16 cellular contexts compared by ENCODE assay signal in the genomic region with DNA sequence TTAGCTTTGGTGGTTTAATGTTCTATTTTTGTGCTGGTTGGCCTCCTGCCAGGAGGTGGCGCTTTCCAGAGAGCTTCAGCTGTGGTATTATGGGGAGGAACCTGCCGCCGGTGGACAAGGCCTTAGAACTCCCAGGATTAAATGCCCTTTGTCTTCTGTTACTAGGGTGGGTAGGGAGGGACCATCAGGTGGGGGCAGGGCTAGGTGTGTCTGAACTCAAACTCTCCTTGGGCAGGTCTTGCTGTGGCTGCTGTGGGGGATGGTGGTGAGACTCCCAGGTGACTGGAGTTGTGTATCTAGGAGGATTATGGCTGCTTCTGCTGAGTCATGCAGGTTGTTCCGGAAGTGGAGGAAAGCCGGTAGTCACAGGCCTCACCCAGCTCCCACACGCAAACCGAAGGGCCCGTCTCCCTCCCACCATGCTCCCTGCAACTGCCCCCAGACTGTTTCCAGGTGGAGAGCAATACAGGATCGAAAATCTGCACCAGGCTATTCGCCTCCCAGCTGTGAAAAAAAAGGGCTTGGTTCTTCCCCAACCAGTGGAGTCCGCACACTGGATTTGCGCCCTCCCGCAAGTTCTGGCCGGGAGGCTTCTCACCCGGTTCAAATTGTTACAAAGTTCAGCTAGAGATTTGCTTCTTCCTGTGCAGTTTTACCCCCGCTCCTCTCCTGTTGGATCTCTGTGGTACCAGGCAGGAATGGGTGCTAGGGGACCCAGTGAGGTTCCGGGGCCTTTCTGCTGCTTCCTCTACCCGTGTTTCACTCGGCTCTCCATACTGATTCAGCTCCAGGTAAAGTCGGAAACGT.
DNase-seq lines count a peak whose midpoint lies in the region; ATAC-seq and TF ChIP-seq lines count a peak whose summit lies in the region.
"Had no signal": no experiment of that assay in that cellular context is flagged by ENCODE, and none has a peak within 500 bp of the region (broad histone marks: within the 10 kb centered on the region; RNA-seq: fewer than 3 reads in every experiment).

No MANE protein-coding gene starts in this region.

- no peaks in the 10 kb centered on the region for H3K4me1 ChIP-seq in mammary epithelial cell (ENCODE audit: insufficient read depth, low read length)
- H3K4me1 ChIP-seq in vagina = no peaks in the 10 kb centered on the region
- H3K4me1 ChIP-seq: breast epithelium had no signal

- 95% methylated on average over 19 of the region's 21 CpGs for WGBS in mammary epithelial cell (ENCODE audit: low coverage, missing lambda C conversion rate)

- CTCF ChIA-PET in MCF 10A (lab: Yijun Ruan, JAX) (interaction anchor here (0.6 to 1.5 kb wide), 8 partner anchors 9 to 704 kb away, joined by 3 to 4 read pairs (median 3); no protein-coding TSS in a partner anchor), mammary epithelial cell (lab: Charles Lee; ENCODE audit: low non-redundant PET) (no interaction called here)

- peak; percentile 14 for DNase-seq in MCF 10A (ENCODE audit: unreplicated experiment)
- DNase-seq in mammary epithelial cell = no peak
- DNase-seq in HT-29 (ENCODE audit: low spot score) = peak; percentile 15
- DNase-seq in SHP77 (lab: John Stamatoyannopoulos, UW) = peak; percentile 55 to 66
- no peak for DNase-seq in progenitor cell of endocrine pancreas (ENCODE audit: low spot score, unreplicated experiment)
- no peak for DNase-seq in vagina (ENCODE audit: extremely low spot score in 2 of 2)
- DNase-seq: activated naive CD8-positive, alpha-beta T cell treated with anti-CD3 and anti-CD28 coated beads for 36 hours; activated T-cell treated with anti-CD3 and anti-CD28 coated beads, Interleukin-2, amount 50 U/mL, for 24 hours; Calu3; dorsolateral prefrontal cortex; H7; NCI-H1092; NCI-H446 treated with DMSO at 0.1 percent for 48 hours had no signal

- no peak overlapping the region for H3K27ac ChIP-seq in mammary epithelial cell (ENCODE audit: insufficient read depth, low read depth, low read length)
- H3K27ac ChIP-seq in vagina = no peak overlapping the region
- H3K27ac ChIP-seq: breast epithelium, dorsolateral prefrontal cortex had no signal

- TF ChIP-seq CTCF in MCF 10A (IDR thresholded peaks at IDR 0.05; ENCODE audit: unreplicated experiment) (no peak), mammary epithelial cell (conservative IDR thresholded peaks at IDR 0.05 in 1 of 2, IDR thresholded peaks at IDR 0.05 in 1 of 2; ENCODE audit: extremely low read depth in 1 of 2, insufficient read depth in 1 of 2, low read depth in 1 of 2, low read length in 2 of 2) (no peak), progenitor cell of endocrine pancreas (IDR thresholded peaks at IDR 0.05; ENCODE audit: unreplicated experiment) (peak; percentile 9), vagina (IDR thresholded peaks at IDR 0.05) (no peak)

- H3K36me3 ChIP-seq in mammary epithelial cell (ENCODE audit: insufficient read depth, low read length) (no peaks in the 10 kb centered on the region), vagina (no peaks in the 10 kb centered on the region)
- H3K36me3 ChIP-seq: breast epithelium had no signal

- H3K9me3 ChIP-seq in mammary epithelial cell (replicated peaks; ENCODE audit: insufficient read depth, low read length) = no peaks in the 10 kb centered on the region
- H3K9me3 ChIP-seq in vagina = no peaks in the 10 kb centered on the region

- no peaks in the 10 kb centered on the region for H3K4me1 Mint-ChIP-seq in MCF 10A (ENCODE audit: insufficient read depth, unreplicated experiment)
- H3K4me1 Mint-ChIP-seq in progenitor cell of endocrine pancreas (ENCODE audit: low read depth) = no peaks in the 10 kb centered on the region
- H3K4me1 Mint-ChIP-seq: activated naive CD8-positive, alpha-beta T cell treated with anti-CD3 and anti-CD28 coated beads for 36 hours had no signal

- H3K9me3 Mint-ChIP-seq in MCF 10A (ENCODE audit: unreplicated experiment) (peaks cover 40% of the 10 kb centered on the region), progenitor cell of endocrine pancreas (ENCODE audit: low read depth) (peaks cover 17% of the 10 kb centered on the region)

- H2AFZ ChIP-seq in mammary epithelial cell (ENCODE audit: low read depth, low read length) = no peak overlapping the region

- intact Hi-C loops in MCF 10A (cut with micrococcal nuclease) = no loop called here
- intact Hi-C loops in mammary epithelial cell (cut with micrococcal nuclease) = no loop called here
- intact Hi-C loops in vagina (cut with DNase I) = no loop called here

- H3K79me2 ChIP-seq in mammary epithelial cell (ENCODE audit: insufficient read depth, low read length) = no peaks in the 10 kb centered on the region

- H3K27me3 ChIP-seq in mammary epithelial cell (ENCODE audit: insufficient read depth, low read length) (no peaks in the 10 kb centered on the region), vagina (no peaks in the 10 kb centered on the region)
- H3K27me3 ChIP-seq: breast epithelium, dorsolateral prefrontal cortex had no signal

- no peak overlapping the region for H3K9ac ChIP-seq in mammary epithelial cell (ENCODE audit: insufficient read depth, low read length)

- H3K4me3 Mint-ChIP-seq in MCF 10A (ENCODE audit: unreplicated experiment) = no peak overlapping the region
- H3K4me3 Mint-ChIP-seq in progenitor cell of endocrine pancreas (ENCODE audit: low read depth) = no peak overlapping the region
- H3K4me3 Mint-ChIP-seq: activated naive CD8-positive, alpha-beta T cell treated with anti-CD3 and anti-CD28 coated beads for 36 hours; activated T-cell treated with anti-CD3 and anti-CD28 coated beads, Interleukin-2, amount 50 U/mL, for 24 hours had no signal

- no peak for ATAC-seq in GM18505 (IDR thresholded peaks at IDR 0.05; ENCODE audit: unreplicated experiment)
- no peak for ATAC-seq in HG03469 (IDR thresholded peaks at IDR 0.05; ENCODE audit: unreplicated experiment)

- TF ChIP-seq POLR2A in GM18505 (IDR thresholded peaks at IDR 0.05; ENCODE audit: borderline replicate concordance, extremely low read depth, insufficient read depth, insufficient read length) = no peak
- no peak for TF ChIP-seq POLR2A in vagina (IDR thresholded peaks at IDR 0.05)

- H3K4me3 ChIP-seq in mammary epithelial cell (replicated peaks in 1 of 3; ENCODE audit: insufficient read depth in 1 of 3, low read depth in 2 of 3, low read length in 3 of 3) (no peak overlapping the region), vagina (no peak overlapping the region)
- H3K4me3 ChIP-seq: breast epithelium, dorsolateral prefrontal cortex had no signal

- H3K4me2 ChIP-seq in mammary epithelial cell (ENCODE audit: insufficient read depth, low read depth, low read length) = no peak overlapping the region

- H4K20me1 ChIP-seq in mammary epithelial cell (ENCODE audit: insufficient read depth, low read length) = no peaks in the 10 kb centered on the region

- H3K27me3 Mint-ChIP-seq in MCF 10A (ENCODE audit: insufficient read depth, unreplicated experiment) (no peaks in the 10 kb centered on the region), progenitor cell of endocrine pancreas (no peaks in the 10 kb centered on the region)
- H3K27me3 Mint-ChIP-seq: activated naive CD8-positive, alpha-beta T cell treated with anti-CD3 and anti-CD28 coated beads for 36 hours had no signal

- POLR2A ChIA-PET in MCF 10A (lab: Yijun Ruan, JAX) = interaction anchor here (0.7 to 1.0 kb wide), 2 partner anchors 10 to 41 kb away, joined by 3 read pairs; no protein-coding TSS in a partner anchor

- H3K36me3 Mint-ChIP-seq in MCF 10A (ENCODE audit: insufficient read depth, unreplicated experiment) (peaks cover 6% of the 10 kb centered on the region), progenitor cell of endocrine pancreas (ENCODE audit: insufficient read depth) (no peaks in the 10 kb centered on the region)

- BruUV-seq in MCF 10A (replicated peaks; lab: Mats Ljungman, UMichigan) (no TSS peak), mammary epithelial cell (replicated peaks; lab: Mats Ljungman, UMichigan) (no TSS peak)

- in situ Hi-C loops in mammary epithelial cell (cut with MboI; ENCODE audit: low sequenced_read_pairs in 2 of 2) = no loop called here

- H3K27ac Mint-ChIP-seq in MCF 10A (ENCODE audit: low read depth, unreplicated experiment) (no peak overlapping the region), progenitor cell of endocrine pancreas (no peak overlapping the region)
- H3K27ac Mint-ChIP-seq: activated naive CD8-positive, alpha-beta T cell treated with anti-CD3 and anti-CD28 coated beads for 36 hours; activated T-cell treated with anti-CD3 and anti-CD28 coated beads, Interleukin-2, amount 50 U/mL, for 24 hours had no signal

- dilution Hi-C loops in mammary epithelial cell (cut with HindIII; ENCODE audit: low sequenced_read_pairs) = loop anchor here (25.0 kb wide), 1 partner anchor 289 kb away; no protein-coding TSS in a partner anchor

Comparison
In these comparisons a context has a peak if more than half of its experiments do, and no peak if none do; other contexts are left out.
1. DNase-seq: peak in MCF 10A (single experiment), HT-29 (single experiment) and SHP77 (2 of 2); none in mammary epithelial cell (single experiment), progenitor cell of endocrine pancreas (single experiment) and vagina (0 of 2).